In the genomic region with DNA sequence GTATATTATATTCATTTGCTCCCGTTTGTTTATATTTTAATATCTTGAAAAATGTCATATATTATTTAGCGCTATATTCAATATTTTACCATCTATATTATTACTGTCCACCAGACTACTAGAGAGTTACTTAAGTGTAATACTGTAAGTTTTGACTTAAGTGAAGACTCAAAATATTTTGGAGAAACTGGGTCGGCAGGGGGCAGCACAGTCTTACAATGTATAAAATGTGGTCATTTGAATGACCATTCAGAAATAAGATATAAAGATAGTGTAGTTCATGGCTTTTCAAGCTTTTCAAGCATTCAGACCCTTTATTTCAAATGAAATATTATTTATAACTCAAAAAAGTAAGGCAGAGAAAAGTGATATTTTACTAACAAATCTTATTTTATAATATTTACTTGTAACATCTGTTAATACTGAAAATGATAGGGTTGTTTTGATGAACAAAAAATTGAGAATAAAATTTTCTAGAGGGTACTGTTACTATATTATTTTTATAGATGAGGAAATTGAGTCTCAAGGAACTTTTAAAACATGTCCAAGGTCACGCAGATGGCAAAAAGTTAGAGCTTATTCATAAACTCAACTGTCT, we compare ENCODE assay signal across 7 cellular contexts.
DNase-seq lines count a peak whose midpoint lies in the region; ATAC-seq, FAIRE-seq and TF ChIP-seq lines count a peak whose summit lies in the region.

No MANE protein-coding gene starts in this region.

- peak; percentile 96 for FAIRE-seq in kidney (lab: Jason Lieb, UNC)

- H3K4me2 ChIP-seq in Loucy (ENCODE audit: low read depth, low read length, poor library complexity, severe bottlenecking): no peak overlapping the region

- CTCF ChIA-PET in GM10248 (lab: Yijun Ruan, JAX): interaction anchor here (0.8 to 4.2 kb wide), 7 partner anchors 13 to 258 kb away, joined by 3 to 33 read pairs (median 7); no protein-coding TSS in a partner anchor

- ATAC-seq in HG03521 (IDR thresholded peaks at IDR 0.05; ENCODE audit: unreplicated experiment): no peak

- H2AFZ ChIP-seq in Loucy (ENCODE audit: low read length): no peak overlapping the region

- no peak overlapping the region for H3K9ac ChIP-seq in Loucy (ENCODE audit: low read depth, low read length, poor library complexity, severe bottlenecking)
- no peak overlapping the region for H3K9ac ChIP-seq in kidney (ENCODE audit: low read length in 2 of 2)

- H3K27ac ChIP-seq in kidney (ENCODE audit: low read depth in 2 of 2, low read length in 2 of 2): no peak overlapping the region

- in situ Hi-C loops in T47D (cut with HindIII; ENCODE audit: low pct_unique_long_range_greater_than_20kb, low sequenced_read_pairs): no loop called here

- POLR2A ChIA-PET in GM10248 (lab: Yijun Ruan, JAX): no interaction called here

- H3K36me3 ChIP-seq in Loucy (ENCODE audit: insufficient read depth, low read length) (no peaks in the 10 kb centered on the region), kidney (ENCODE audit: control insufficient read depth in 1 of 2, insufficient read depth in 2 of 2, low read length in 2 of 2) (no peaks in the 10 kb centered on the region)

- H3K9me3 ChIP-seq in Loucy (ENCODE audit: insufficient read depth, low read depth, low read length) (no peaks in the 10 kb centered on the region), kidney (ENCODE audit: control insufficient read depth in 1 of 2, low read length in 2 of 2) (no peaks in the 10 kb centered on the region)

- H3K4me3 ChIP-seq in Loucy (ENCODE audit: low read length, poor library complexity, severe bottlenecking) (no peak overlapping the region), kidney (ENCODE audit: low read length in 2 of 2) (no peak overlapping the region)

- no peaks in the 10 kb centered on the region for H3K9me2 ChIP-seq in Loucy (replicated peaks; ENCODE audit: low read depth, low read length)

- H3K4me1 ChIP-seq in Loucy (ENCODE audit: insufficient read depth, low read length, poor library complexity, severe bottlenecking) (no peaks in the 10 kb centered on the region), kidney (ENCODE audit: control insufficient read depth in 1 of 2, insufficient read depth in 1 of 2, low read depth in 1 of 2, low read length in 2 of 2) (no peaks in the 10 kb centered on the region)

- intact Hi-C loops in kidney (cut with DNase I): loop anchor here (5.0 kb wide), 1 partner anchor 169 kb away; no protein-coding TSS in a partner anchor

- H3K79me2 ChIP-seq in Loucy (ENCODE audit: insufficient read depth, low read length): no peaks in the 10 kb centered on the region

- TF ChIP-seq CTCF in GM10248 (IDR thresholded peaks at IDR 0.05; ENCODE audit: control extremely low read depth, extremely low read depth, low read depth, missing control alignments): peak; percentile 65
- TF ChIP-seq CTCF in Loucy (conservative IDR thresholded peaks at IDR 0.05; ENCODE audit: low read length): peak; percentile 77
- TF ChIP-seq CTCF in kidney (IDR thresholded peaks at IDR 0.05; ENCODE audit: borderline replicate concordance, extremely low read depth, insufficient read depth): peak; percentile 48

- no peaks in the 10 kb centered on the region for H3F3A ChIP-seq in Loucy (ENCODE audit: low read depth)

- H4K20me1 ChIP-seq in Loucy (ENCODE audit: insufficient read depth, low read length, poor library complexity, severe bottlenecking): no peaks in the 10 kb centered on the region

- H3K27me3 ChIP-seq in Loucy (ENCODE audit: insufficient read depth, low read length, poor library complexity, severe bottlenecking): no peaks in the 10 kb centered on the region

- peak; percentile 34 for DNase-seq in GM10248 (ENCODE audit: extremely low spot score)
- DNase-seq in SKM-1 treated with dmso at 0.1 percent for 144 hours (lab: John Stamatoyannopoulos, UW; ENCODE audit: unreplicated experiment): peak; percentile 58
- DNase-seq in T47D (ENCODE audit: low read depth in 1 of 2, low spot score in 1 of 2): peak; percentile 59 to 88
- peak; percentile 75 for DNase-seq in kidney
- peak; percentile 49 to 62 for DNase-seq in stimulated activated CD4-positive, alpha-beta T cell treated with anti-CD3 and anti-CD28 coated beads, Interleukin-2, amount 100 ng/mL, for 48 hours
